ENCODE assay signal across 17 cellular contexts in genomic region chr19:55488986-55489710, GRCh38. TPM values are rescaled to one million over a fixed set of nuclear protein-coding genes. Genes with fewer than 3 reads are reported as not detected.
DNase-seq lines count a peak whose midpoint lies in the region; ATAC-seq and TF ChIP-seq lines count a peak whose summit lies in the region.
"Had no signal": no experiment of that assay in that cellular context is flagged by ENCODE, and none has a peak within 500 bp of the region (broad histone marks: within the 10 kb centered on the region; RNA-seq: fewer than 3 reads in every experiment).

No MANE protein-coding gene starts in this region.

- peaks cover 21% of the 10 kb centered on the region for H3K4me1 ChIP-seq in BE2C
- peaks cover 20% of the 10 kb centered on the region for H3K4me1 ChIP-seq in NT2/D1 (ENCODE audit: insufficient read depth, insufficient read length)
- H3K4me1 ChIP-seq in skeletal muscle tissue (ENCODE audit: control insufficient read depth in 3 of 3, insufficient read depth in 3 of 3, low read length in 3 of 3): peaks cover 30 to 43% (median 41%) of the 10 kb centered on the region in 3 donors

- no peaks in the 10 kb centered on the region for H3K9me3 ChIP-seq in BE2C
- no peaks in the 10 kb centered on the region for H3K9me3 ChIP-seq in NT2/D1 (ENCODE audit: insufficient read depth, low read length)
- no peaks in the 10 kb centered on the region for H3K9me3 ChIP-seq in skeletal muscle tissue (ENCODE audit: control insufficient read depth in 3 of 3, low read length in 3 of 3)

- no peaks in the 10 kb centered on the region for H3K9me3 Mint-ChIP-seq in T-helper 2 cell treated with Interferon-gamma antibody and Interleukin-4, amounts not matched to agents 5 μg/mL and 100 μg/mL, for 36 hours
- H3K9me3 Mint-ChIP-seq: activated naive CD8-positive, alpha-beta T cell treated with anti-CD3 and anti-CD28 coated beads for 36 hours; CD4-positive, alpha-beta T cell; H9 had no signal

- no peaks in the 10 kb centered on the region for H3K27me3 ChIP-seq in BE2C
- H3K27me3 ChIP-seq in NT2/D1 (ENCODE audit: insufficient read depth, insufficient read length): no peaks in the 10 kb centered on the region
- peaks cover 8 to 50% (median 26%) of the 10 kb centered on the region in 3 donors for H3K27me3 ChIP-seq in skeletal muscle tissue (ENCODE audit: control insufficient read depth in 3 of 3, insufficient read depth in 3 of 3, low read length in 3 of 3)

- H3K4me1 Mint-ChIP-seq in T-helper 2 cell treated with Interferon-gamma antibody and Interleukin-4, amounts not matched to agents 5 μg/mL and 100 μg/mL, for 36 hours (ENCODE audit: low read depth): peaks cover 1% of the 10 kb centered on the region

- intact Hi-C loops in left cardiac atrium (cut with DNase I): no loop called here

- H3K27ac ChIP-seq in skeletal muscle tissue (ENCODE audit: low read depth, low read length): peak overlapping the region; percentile 54

- no peak for TF ChIP-seq CTCF in BE2C (IDR thresholded peaks at IDR 0.05; ENCODE audit: low read depth, low read length)

- H3K9ac ChIP-seq in NT2/D1 (ENCODE audit: insufficient read length, low read depth) (peak overlapping the region; percentile 50), skeletal muscle tissue (ENCODE audit: low read depth in 1 of 3, low read length in 3 of 3) (peak overlapping the region in 1 of 3 donors; percentile 45)

- H3K36me3 ChIP-seq in BE2C: no peaks in the 10 kb centered on the region; the same call in 1 of the 2 replicates
- peaks cover 7% of the 10 kb centered on the region for H3K36me3 ChIP-seq in NT2/D1 (ENCODE audit: insufficient read depth, insufficient read length, low read length)
- H3K36me3 ChIP-seq in skeletal muscle tissue (ENCODE audit: control insufficient read depth in 3 of 3, insufficient read depth in 3 of 3, low read length in 3 of 3): no peaks in the 10 kb centered on the region

- DNase-seq in BE2C (peak; percentile 18), NT2/D1 (ENCODE audit: low read depth, low spot score) (no peak), left cardiac atrium (peak; percentile 36), pons (ENCODE audit: low spot score) (no peak)
- no peak for DNase-seq in T-helper 2 cell treated with Interferon-gamma antibody and Interleukin-4, amounts not matched to agents 5 μg/mL and 100 μg/mL, for 36 hours (ENCODE audit: low spot score)
- no peak for DNase-seq in activated T-cell treated with anti-CD3 and anti-CD28 coated beads, Interleukin-2, amount 50 U/mL, for 48 hours
- DNase-seq: activated naive CD8-positive, alpha-beta T cell treated with anti-CD3 and anti-CD28 coated beads for 36 hours; CD4-positive, alpha-beta T cell; GF-D8; H9; mammary epithelial cell; NCI-H2081; NK-92 treated with Interleukin-12 subunit alpha and Interleukin-12 subunit beta, amount 100 ng/mL, for 24 hours had no signal

- H3K27me3 Mint-ChIP-seq in T-helper 2 cell treated with Interferon-gamma antibody and Interleukin-4, amounts not matched to agents 5 μg/mL and 100 μg/mL, for 36 hours (ENCODE audit: low read depth): peaks cover 2% of the 10 kb centered on the region
- H3K27me3 Mint-ChIP-seq: CD4-positive, alpha-beta T cell had no signal

- H3K36me3 Mint-ChIP-seq in T-helper 2 cell treated with Interferon-gamma antibody and Interleukin-4, amounts not matched to agents 5 μg/mL and 100 μg/mL, for 36 hours (ENCODE audit: low read depth): no peaks in the 10 kb centered on the region
- H3K36me3 Mint-ChIP-seq: activated naive CD8-positive, alpha-beta T cell treated with anti-CD3 and anti-CD28 coated beads for 36 hours had no signal

- H3K4me3 ChIP-seq in BE2C (ENCODE audit: low read depth, low read length): no peak overlapping the region
- no peak overlapping the region for H3K4me3 ChIP-seq in NT2/D1 (ENCODE audit: insufficient read length, low read depth)
- no peak overlapping the region for H3K4me3 ChIP-seq in skeletal muscle tissue (ENCODE audit: low read length in 3 of 3)

- no peak overlapping the region for H3K27ac Mint-ChIP-seq in T-helper 2 cell treated with Interferon-gamma antibody and Interleukin-4, amounts not matched to agents 5 μg/mL and 100 μg/mL, for 36 hours
- H3K27ac Mint-ChIP-seq: activated naive CD8-positive, alpha-beta T cell treated with anti-CD3 and anti-CD28 coated beads for 36 hours; CD4-positive, alpha-beta T cell had no signal

- ATAC-seq in left cardiac atrium (no peak), GM18868 (IDR thresholded peaks at IDR 0.05; ENCODE audit: unreplicated experiment) (no peak)

- no peak overlapping the region for H3K4me3 Mint-ChIP-seq in T-helper 2 cell treated with Interferon-gamma antibody and Interleukin-4, amounts not matched to agents 5 μg/mL and 100 μg/mL, for 36 hours
- H3K4me3 Mint-ChIP-seq: activated naive CD8-positive, alpha-beta T cell treated with anti-CD3 and anti-CD28 coated beads for 36 hours; CD4-positive, alpha-beta T cell had no signal

RNA-seq across cellular contexts. Expression of gene SSC5D, which starts 0.9 kb away (rescaled TPM):
- 0.37 TPM for polyA plus RNA-seq in BE2C (2012; ENCODE audit: insufficient read depth, insufficient read length, low read depth)
- 1 to 10 TPM; 5.7 to 6.7 TPM for total RNA-seq in left cardiac atrium
- 17.7 TPM for total RNA-seq in skeletal muscle tissue
- total RNA-seq: SK-MEL-5 had no signal
- polyA plus RNA-seq: mammary epithelial cell had no signal

RNA-seq across cellular contexts. Expression of gene NAT14, which starts 4.2 kb away (rescaled TPM):
- polyA plus RNA-seq in BE2C (2012; ENCODE audit: insufficient read depth, insufficient read length, low read depth): 169 TPM
- total RNA-seq in left cardiac atrium: 10 to 100 TPM in 1 of 2 donors, 1 to 10 TPM in 1; 9.2 to 13.7 TPM
- total RNA-seq in skeletal muscle tissue: 8.4 TPM

RNA-seq across cellular contexts. Expression of gene ZNF628, which starts 12.7 kb away (rescaled TPM):
- 18.3 TPM for polyA plus RNA-seq in BE2C (2012; ENCODE audit: insufficient read depth, insufficient read length, low read depth)
- total RNA-seq in left cardiac atrium (1 to 10 TPM; 5.3 to 9.0 TPM), skeletal muscle tissue (0.52 TPM)

RNA-seq across cellular contexts. Expression of gene C19orf85, which starts 24.6 kb away (rescaled TPM):
- not detected for polyA plus RNA-seq in BE2C (2012; ENCODE audit: insufficient read depth, insufficient read length, low read depth)
- total RNA-seq in left cardiac atrium (not detected), skeletal muscle tissue (not detected)
- total RNA-seq: activated naive CD8-positive, alpha-beta T cell treated with anti-CD3 and anti-CD28 coated beads for 36 hours; CD4-positive, alpha-beta T cell; cerebellum; mammary epithelial cell; SK-MEL-5 had no signal
- polyA plus RNA-seq: mammary epithelial cell had no signal

RNA-seq across cellular contexts. Expression of gene ISOC2, which starts 27.7 kb away (rescaled TPM):
- 60.2 TPM for polyA plus RNA-seq in BE2C (2012; ENCODE audit: insufficient read depth, insufficient read length, low read depth)
- total RNA-seq in left cardiac atrium (10 to 100 TPM; 58.4 to 60.5 TPM), skeletal muscle tissue (25.1 TPM)

Comparison
In these comparisons a context has a peak if more than half of its experiments do, and no peak if none do; other contexts are left out.
1. DNase-seq: peak in BE2C (single experiment) and left cardiac atrium (single experiment); none in NT2/D1 (single experiment), T-helper 2 cell treated with Interferon-gamma antibody and Interleukin-4, amounts not matched to agents 5 μg/mL and 100 μg/mL, for 36 hours (single experiment), activated T-cell treated with anti-CD3 and anti-CD28 coated beads, Interleukin-2, amount 50 U/mL, for 48 hours (0 of 2) and pons (single experiment).